In the genomic region with DNA sequence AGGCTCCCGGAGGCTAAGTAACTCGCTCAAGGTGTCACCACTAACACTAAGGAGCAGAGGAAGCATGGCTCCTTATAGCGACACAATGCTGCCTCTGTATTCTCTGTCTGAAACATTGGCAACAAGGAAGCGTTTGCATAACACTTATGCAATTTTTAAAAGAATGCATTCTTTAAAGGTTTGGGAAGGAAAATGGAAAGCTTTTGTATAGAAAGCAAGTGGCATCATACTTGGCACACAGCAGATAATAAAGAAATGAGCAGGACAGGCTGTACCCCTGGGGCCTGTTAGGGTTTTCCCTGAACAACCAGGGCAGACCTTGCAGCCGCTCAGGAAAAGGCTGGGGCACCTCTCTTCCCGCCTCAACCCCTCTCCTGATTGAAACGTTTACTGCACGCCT, we compare ENCODE assay signal across 21 cellular contexts. TPM values are rescaled to one million over a fixed set of nuclear protein-coding genes. Genes with fewer than 3 reads are reported as not detected.
DNase-seq lines count a peak whose midpoint lies in the region; ATAC-seq and TF ChIP-seq lines count a peak whose summit lies in the region.
"Had no signal": no experiment of that assay in that cellular context is flagged by ENCODE, and none has a peak within 500 bp of the region (broad histone marks: within the 10 kb centered on the region; RNA-seq: fewer than 3 reads in every experiment).

No MANE protein-coding gene starts in this region.

- no peaks in the 10 kb centered on the region for H3K27me3 ChIP-seq in colonic mucosa
- H3K27me3 ChIP-seq: SJSA1 had no signal

- CTCF ChIA-PET in RWPE1 (lab: Yijun Ruan, JAX) = no interaction called here

- POLR2A ChIA-PET in RWPE1 (lab: Yijun Ruan, JAX; ENCODE audit: low non-redundant PET) = no interaction called here

- no peaks in the 10 kb centered on the region for H3K4me1 ChIP-seq in colonic mucosa
- H3K4me1 ChIP-seq: SJSA1 had no signal

- H3K9me3 ChIP-seq in colonic mucosa = no peaks in the 10 kb centered on the region
- H3K9me3 ChIP-seq: SJSA1 had no signal

- ATAC-seq in HG03565 (IDR thresholded peaks at IDR 0.05; ENCODE audit: unreplicated experiment) = no peak
- ATAC-seq: CD8-positive, alpha-beta T cell; Right ventricle myocardium inferior had no signal

- H3K9ac ChIP-seq in colonic mucosa (ENCODE audit: low read depth in 2 of 2, low read length in 2 of 2) = no peak overlapping the region

- TF ChIP-seq CTCF in RWPE1 (conservative IDR thresholded peaks at IDR 0.05; ENCODE audit: low read depth) (no peak), colonic mucosa (IDR thresholded peaks at IDR 0.05) (no peak)

- DNase-seq in NCI-H2171 treated with DMSO at 0.1 percent for 48 hours (lab: John Stamatoyannopoulos, UW) (peak; percentile 3), NCI-H2171 (lab: John Stamatoyannopoulos, UW) (no peak), RWPE1 (ENCODE audit: low spot score) (no peak), fibroblast of gingiva (ENCODE audit: low read depth) (peak; percentile 58), colonic mucosa (no peak), NCI-H526 treated with DMSO at 0.1 percent for 48 hours (lab: John Stamatoyannopoulos, UW) (no peak)
- DNase-seq in stimulated activated naive CD4-positive, alpha-beta T cell (lab: John Stamatoyannopoulos, UW) = no peak
- DNase-seq: 8988T; AML-193; C1 segment of cervical spinal cord; CD8-positive, alpha-beta T cell; GDM1; KG1; MV-4-11; NCI-H1105 treated with DMSO at 0.1 percent for 48 hours; NCI-H2029 treated with DMSO at 0.1 percent for 48 hours; NCI-H446 treated with DMSO at 0.1 percent for 48 hours had no signal

- H3K27ac ChIP-seq in RWPE1 = peak overlapping the region; percentile 43
- no peak overlapping the region for H3K27ac ChIP-seq in colonic mucosa
- H3K27ac ChIP-seq: SJSA1 had no signal

- no peak overlapping the region for H3K4me3 ChIP-seq in colonic mucosa
- H3K4me3 ChIP-seq: SJSA1 had no signal

- H3K36me3 ChIP-seq in colonic mucosa = no peaks in the 10 kb centered on the region
- H3K36me3 ChIP-seq: SJSA1 had no signal

- intact Hi-C loops in colonic mucosa (cut with DNase I) = no loop called here

RNA-seq across cellular contexts. Expression of gene PPL, which starts 36.9 kb away (rescaled TPM):
- total RNA-seq in colonic mucosa = 10 to 100 TPM; 11.5 to 14.1 TPM
- total RNA-seq: CD8-positive, alpha-beta T cell had no signal

RNA-seq across cellular contexts. Expression of gene UBN1, which starts 52.8 kb away (rescaled TPM):
- total RNA-seq in colonic mucosa = 10 to 100 TPM; 34.7 to 41.7 TPM

RNA-seq across cellular contexts. Expression of gene GLYR1, which starts 52.9 kb away (rescaled TPM):
- 100 to 1,000 TPM; 112 to 134 TPM for total RNA-seq in colonic mucosa

RNA-seq across cellular contexts. Expression of gene SEC14L5, which starts 58.1 kb away (rescaled TPM):
- total RNA-seq in colonic mucosa = 1 to 10 TPM in 1 of 2 donors, under 1 TPM in 1; 0.59 to 1.8 TPM
- total RNA-seq: CD8-positive, alpha-beta T cell; HT1080; SJSA1 had no signal

Comparison
In these comparisons a context has a peak if more than half of its experiments do, and no peak if none do; other contexts are left out.
1. DNase-seq: peak in NCI-H2171 treated with DMSO at 0.1 percent for 48 hours (single experiment) and fibroblast of gingiva (single experiment); none in NCI-H2171 (single experiment), RWPE1 (single experiment), stimulated activated naive CD4-positive, alpha-beta T cell (0 of 6), colonic mucosa (single experiment) and NCI-H526 treated with DMSO at 0.1 percent for 48 hours (single experiment).